Comparison of ENCODE assay signal across 8 cellular contexts in the genomic region with DNA sequence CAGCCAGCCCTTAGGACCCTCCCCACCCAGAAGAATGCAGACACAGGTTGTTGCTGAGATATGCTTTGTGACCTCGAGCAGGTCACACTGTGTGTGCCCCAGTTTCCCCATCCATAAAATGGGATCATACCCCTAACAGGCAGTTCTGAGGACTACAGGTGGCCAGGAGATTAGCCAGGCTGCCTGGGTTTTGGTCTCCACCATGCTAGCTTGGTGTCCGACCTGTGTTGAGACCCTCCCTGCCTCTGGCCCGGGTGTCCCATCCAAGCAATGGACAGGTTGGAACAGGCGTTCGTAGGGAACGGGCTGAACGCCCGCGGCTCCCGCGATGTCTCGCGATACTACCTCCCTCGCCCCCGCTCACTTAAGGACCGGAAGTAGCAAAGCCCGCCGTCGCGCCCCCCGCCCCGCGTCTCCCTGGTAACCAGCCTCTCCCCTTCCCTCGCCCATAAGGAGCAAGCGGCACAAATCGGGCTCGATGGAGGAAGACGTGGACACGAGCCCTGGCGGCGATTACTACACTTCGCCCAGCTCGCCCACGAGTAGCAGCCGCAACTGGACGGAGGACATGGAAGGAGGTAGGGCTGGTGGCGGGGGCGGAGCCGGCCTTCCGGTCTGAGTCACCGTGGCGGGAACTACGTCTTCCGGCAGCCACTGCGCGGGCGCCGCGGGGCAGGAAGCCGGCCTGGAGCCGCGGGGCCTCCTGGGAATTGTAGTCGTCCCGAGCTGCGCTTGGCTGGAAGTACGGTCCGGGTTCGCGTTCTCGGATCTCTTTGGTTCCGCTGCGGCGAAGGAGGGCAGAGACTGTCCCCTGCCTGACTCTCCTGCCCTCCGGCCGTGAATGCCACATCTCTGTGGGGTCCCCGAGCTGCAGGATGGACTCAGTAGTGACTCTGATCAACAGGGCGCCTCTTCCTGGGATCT. TPM values are rescaled to one million over a fixed set of nuclear protein-coding genes. Genes with fewer than 3 reads are reported as not detected.
DNase-seq lines count a peak whose midpoint lies in the region; ATAC-seq and TF ChIP-seq lines count a peak whose summit lies in the region.

No MANE protein-coding gene starts in this region.

- CTCF ChIA-PET in CD4-positive, alpha-beta T cell (lab: Charles Lee): interaction anchor here (1.0 to 1.5 kb wide), 2 partner anchors 92 to 159 kb away, joined by 3 to 4 read pairs; no protein-coding TSS in a partner anchor

- peaks cover 20% of the 10 kb centered on the region for H3K36me3 Mint-ChIP-seq in CD4-positive, alpha-beta T cell (ENCODE audit: low read depth)

- ATAC-seq in CD4-positive, alpha-beta T cell (ENCODE audit: poor library complexity): peak; percentile 94
- ATAC-seq in GM19467 (IDR thresholded peaks at IDR 0.05; ENCODE audit: unreplicated experiment): peak; percentile 85

- H3K9me3 Mint-ChIP-seq in CD4-positive, alpha-beta T cell: no peaks in the 10 kb centered on the region

- POLR2A ChIA-PET in CD4-positive, alpha-beta T cell (lab: Charles Lee): interaction anchor here (0.7 to 1.2 kb wide), 5 partner anchors 10 to 328 kb away, joined by 3 to 5 read pairs (median 3); no protein-coding TSS in a partner anchor

- H3K27me3 ChIP-seq in CD4-positive, alpha-beta T cell (ENCODE audit: control insufficient read depth, insufficient read depth, low read length): no peaks in the 10 kb centered on the region
- H3K27me3 ChIP-seq in NT2/D1 (ENCODE audit: insufficient read depth, insufficient read length): no peaks in the 10 kb centered on the region
- H3K27me3 ChIP-seq in mononuclear cell (ENCODE audit: insufficient read depth, low read length): no peaks in the 10 kb centered on the region

- TF ChIP-seq CTCF in CD4-positive, alpha-beta T cell (IDR thresholded peaks at IDR 0.05): no peak
- TF ChIP-seq CTCF in epithelial cell of esophagus (IDR thresholded peaks at IDR 0.05; ENCODE audit: insufficient read depth, low read depth, low read length, missing control alignments): peak; percentile 1

- H3K27ac ChIP-seq in CD4-positive, alpha-beta T cell (ENCODE audit: low read depth, low read length): peak overlapping the region; percentile 92

- peak overlapping the region; percentile 90 for H3K9ac ChIP-seq in NT2/D1 (ENCODE audit: insufficient read length, low read depth)

- H3K4me1 Mint-ChIP-seq in CD4-positive, alpha-beta T cell (ENCODE audit: low read depth): peaks cover 17% of the 10 kb centered on the region

- H3K4me1 ChIP-seq in NT2/D1 (ENCODE audit: insufficient read depth, insufficient read length): peaks cover 4% of the 10 kb centered on the region
- H3K4me1 ChIP-seq in mononuclear cell (ENCODE audit: insufficient read depth, low read length): peaks cover 17% of the 10 kb centered on the region

- no peaks in the 10 kb centered on the region for H3K9me3 ChIP-seq in CD4-positive, alpha-beta T cell (ENCODE audit: control insufficient read depth, low read length)
- H3K9me3 ChIP-seq in NT2/D1 (ENCODE audit: insufficient read depth, low read length) (no peaks in the 10 kb centered on the region), mononuclear cell (ENCODE audit: low read depth, low read length) (no peaks in the 10 kb centered on the region)

- H3K4me3 Mint-ChIP-seq in CD4-positive, alpha-beta T cell: peak overlapping the region; percentile 97

- peak; percentile 88 to 96 (median 94) for DNase-seq in CD4-positive, alpha-beta T cell
- DNase-seq in HS-5 (ENCODE audit: low read depth) (peak; percentile 60), NT2/D1 (ENCODE audit: low read depth, low spot score) (peak; percentile 96), activated T-cell treated with anti-CD3 and anti-CD28 coated beads for 4 hours (peak; percentile 92), epithelial cell of esophagus (ENCODE audit: low read depth) (peak; percentile 96)
- peak; percentile 89 to 90 for DNase-seq in stimulated activated CD8-positive, alpha-beta memory T cell treated with anti-CD3 and anti-CD28 coated beads, Interleukin-2, amount 100 ng/mL, for 1 hour (ENCODE audit: low read depth in 2 of 2)

- intact Hi-C loops in CD4-positive, alpha-beta T cell (cut with DNase I, micrococcal nuclease): loop anchor here in 1 of 2 experiments (5.0 to 10.0 kb wide), 5 partner anchors 67 to 480 kb away; partner anchors contain the start of genes APBA3, DOHH, HMG20B and MRPL54

- H3K27ac Mint-ChIP-seq in CD4-positive, alpha-beta T cell: peak overlapping the region; percentile 95

- H3K4me3 ChIP-seq in NT2/D1 (ENCODE audit: insufficient read length, low read depth) (peak overlapping the region; percentile 67), epithelial cell of esophagus (ENCODE audit: low read length) (peak overlapping the region; percentile 51), mononuclear cell (ENCODE audit: low read length) (peak overlapping the region; percentile 64)

- H3K36me3 ChIP-seq in NT2/D1 (ENCODE audit: insufficient read depth, insufficient read length, low read length): peaks cover 20% of the 10 kb centered on the region

- no peaks in the 10 kb centered on the region for H3K27me3 Mint-ChIP-seq in CD4-positive, alpha-beta T cell

RNA-seq across cellular contexts. Expression of gene SMIM24, which starts 45.4 kb away (rescaled TPM):
- total RNA-seq in CD4-positive, alpha-beta T cell: not detected
- total RNA-seq in mononuclear cell: not detected

RNA-seq across cellular contexts. Expression of gene SMIM44, which starts 48.3 kb away (rescaled TPM):
- total RNA-seq in CD4-positive, alpha-beta T cell: not detected
- not detected for total RNA-seq in mononuclear cell

Comparison
In these comparisons a context has a peak if more than half of its experiments do, and no peak if none do; other contexts are left out.
1. Peak in every context shown above with its lines: DNase-seq, ATAC-seq, H3K4me3 ChIP-seq and H3K27ac ChIP-seq.